In the genomic region with DNA sequence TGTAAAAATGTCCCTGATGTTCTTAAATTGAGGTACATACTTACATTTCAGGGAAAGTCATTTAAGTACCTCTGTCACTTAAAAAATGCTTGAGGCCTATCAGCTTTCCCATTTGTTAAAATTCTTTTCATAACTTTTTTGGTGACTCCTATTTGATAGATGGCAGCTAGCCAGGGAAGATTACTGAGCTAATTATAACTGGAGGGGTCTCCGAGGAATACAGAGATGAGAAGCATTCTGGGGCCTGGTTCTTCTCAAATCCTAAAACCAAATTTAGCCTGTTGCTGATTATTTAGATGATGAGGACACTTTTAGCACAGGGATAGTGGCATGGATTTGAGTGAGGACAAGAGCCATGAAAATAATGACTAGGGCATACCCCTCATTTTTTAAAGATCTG, we compare ENCODE assay signal across 13 cellular contexts. TPM values are rescaled to one million over a fixed set of nuclear protein-coding genes. Genes with fewer than 3 reads are reported as not detected.
DNase-seq lines count a peak whose midpoint lies in the region; ATAC-seq, FAIRE-seq and TF ChIP-seq lines count a peak whose summit lies in the region.
"Had no signal": no experiment of that assay in that cellular context is flagged by ENCODE, and none has a peak within 500 bp of the region (broad histone marks: within the 10 kb centered on the region; RNA-seq: fewer than 3 reads in every experiment).

No MANE protein-coding gene starts in this region.

- no peak overlapping the region for H4K91ac ChIP-seq in H9 (ENCODE audit: insufficient read length, low read depth, low read length)

- peak overlapping the region; percentile 99 for H3K27ac ChIP-seq in H9 (ENCODE audit: insufficient read length, low read depth, low read length)
- H3K27ac ChIP-seq in K562 (ENCODE audit: extremely low read depth, low read depth, low read length), result no peak overlapping the region
- H3K27ac ChIP-seq in HepG2 (ENCODE audit: extremely low read length, insufficient read depth, low read length), result no peak overlapping the region

- peak overlapping the region; percentile 99 to 100 for H3K4me3 Mint-ChIP-seq in H9
- H3K4me3 Mint-ChIP-seq: activated CD4-positive, alpha-beta T cell treated with anti-CD3 and anti-CD28 coated beads, Interleukin-2, amount 10 ng/mL, durations not matched to agents 7 days and 5 days; B cell had no signal

- H3K56ac ChIP-seq in H9 (ENCODE audit: insufficient read length, low read depth, low read length), result no peak overlapping the region

- no peak for TF ChIP-seq CTCF in BE2C (IDR thresholded peaks at IDR 0.05; ENCODE audit: low read depth, low read length)
- no peak for TF ChIP-seq CTCF in H9 (conservative IDR thresholded peaks at IDR 0.05)
- no peak for TF ChIP-seq CTCF in K562 (IDR thresholded peaks at IDR 0.05 in 2 of 3, conservative IDR thresholded peaks at IDR 0.05 in 1 of 3; ENCODE audit: insufficient read depth in 2 of 3, low read depth in 1 of 3, low read length in 3 of 3)
- no peak for TF ChIP-seq CTCF in HepG2 (CRISPR knock-in tag; IDR thresholded peaks at IDR 0.05)

- CTCF ChIA-PET in K562 (lab: Yijun Ruan, JAX; ENCODE audit: low intra/inter-chr PET ratio), result no interaction called here
- CTCF ChIA-PET in HepG2 (lab: Yijun Ruan, JAX; ENCODE audit: low intra/inter-chr PET ratio, low total read pairs), result no interaction called here

- ATAC-seq in K562 (no peak), HepG2 (no peak), HG03439 (IDR thresholded peaks at IDR 0.05; ENCODE audit: unreplicated experiment) (no peak)

- H4K8ac ChIP-seq in H9 (replicated peaks; ENCODE audit: insufficient read length, low read depth, low read length), result no peak overlapping the region

- no peak overlapping the region for H3K23ac ChIP-seq in H9 (ENCODE audit: insufficient read length, low read depth, low read length)

- no peaks in the 10 kb centered on the region for H3K36me3 ChIP-seq in BE2C
- H3K36me3 ChIP-seq in K562 (ENCODE audit: control insufficient read depth, insufficient read depth, low read length), result no peaks in the 10 kb centered on the region; the same call in 1 of the 3 replicates
- H3K36me3 ChIP-seq in HepG2 (replicated peaks in 1 of 2; ENCODE audit: control insufficient read depth in 1 of 2, insufficient read depth in 2 of 2, low read length in 2 of 2), result no peaks in the 10 kb centered on the region
- H3K36me3 ChIP-seq: upper lobe of left lung had no signal

- H2BK15ac ChIP-seq in H9 (ENCODE audit: low read depth, low read length), result no peak overlapping the region

- no peak overlapping the region for H3K4ac ChIP-seq in H9 (ENCODE audit: low read depth, low read length)

- peaks cover 56% of the 10 kb centered on the region for H3K79me2 ChIP-seq in H9 (ENCODE audit: insufficient read depth, low read length)
- H3K79me2 ChIP-seq in K562 (ENCODE audit: control insufficient read depth, insufficient read depth, low read length), result peaks cover 94% of the 10 kb centered on the region
- peaks cover 98% of the 10 kb centered on the region for H3K79me2 ChIP-seq in HepG2 (ENCODE audit: insufficient read depth, low read length)

- TF ChIP-seq EP300 in K562 (IDR thresholded peaks at IDR 0.05; ENCODE audit: low read length), result no peak
- TF ChIP-seq EP300 in HepG2 (IDR thresholded peaks at IDR 0.05; ENCODE audit: low read depth in 2 of 2, low read length in 2 of 2), result no peak
- no peak for TF ChIP-seq EP300 in HepG2 (CRISPR knock-in tag; IDR thresholded peaks at IDR 0.05; ENCODE audit: borderline replicate concordance)

- H3K23me2 ChIP-seq in H9 (ENCODE audit: insufficient read length, low read depth, low read length, poor library complexity, severe bottlenecking), result peaks cover 10% of the 10 kb centered on the region

- H3T11ph ChIP-seq in H9 (ENCODE audit: low read length), result no peak overlapping the region

- POLR2A ChIA-PET in K562 (lab: Yijun Ruan, JAX), result interaction anchor here (0.9 kb wide), 1 partner anchor 14 kb away, joined by 3 read pairs; no protein-coding TSS in a partner anchor
- POLR2A ChIA-PET in HepG2 (lab: Yijun Ruan, JAX), result no interaction called here

- H3K79me1 ChIP-seq in H9 (ENCODE audit: insufficient read depth, low read depth, low read length, poor library complexity, severe bottlenecking), result no peaks in the 10 kb centered on the region

- H2BK5ac ChIP-seq in H9 (ENCODE audit: insufficient read length, low read length), result no peak overlapping the region

- H3K27me3 Mint-ChIP-seq in H9 (ENCODE audit: low read depth), result no peaks in the 10 kb centered on the region
- H3K27me3 Mint-ChIP-seq: activated CD4-positive, alpha-beta T cell treated with anti-CD3 and anti-CD28 coated beads, Interleukin-2, amount 10 ng/mL, durations not matched to agents 7 days and 5 days; B cell had no signal

- H3K9ac ChIP-seq in H9 (ENCODE audit: extremely low read depth, insufficient read length, low read length) (peak overlapping the region; percentile 71), K562 (ENCODE audit: insufficient read depth in 1 of 2, low read depth in 2 of 2, low read length in 2 of 2) (no peak overlapping the region), HepG2 (ENCODE audit: insufficient read depth, low read depth, low read length) (no peak overlapping the region)

- peaks cover 66 to 69% of the 10 kb centered on the region in 2 experiments for H3K4me1 Mint-ChIP-seq in H9

- peak overlapping the region; percentile 68 for H2BK12ac ChIP-seq in H9 (ENCODE audit: insufficient read length, low read depth, low read length)

- FAIRE-seq in K562 (lab: Jason Lieb, UNC) (no peak), HepG2 (lab: Jason Lieb, UNC) (no peak), GM12892 (lab: Jason Lieb, UNC) (no peak)

- H3K14ac ChIP-seq in H9 (ENCODE audit: insufficient read depth, low read length), result peak overlapping the region; percentile 24; the same call in 1 of the 2 replicates

- TF ChIP-seq RAD21 in K562 (CRISPR knock-in tag; conservative IDR thresholded peaks at IDR 0.05 in 1 of 2, IDR thresholded peaks at IDR 0.05 in 1 of 2), result no peak
- TF ChIP-seq RAD21 in HepG2 (CRISPR knock-in tag; IDR thresholded peaks at IDR 0.05), result no peak

- WGBS in H9 (ENCODE audit: extremely low coverage, insufficient read length, low lambda C conversion rate), result no CpG with 5 or more reads among the region's 1 CpG
- WGBS in K562 (ENCODE audit: insufficient coverage, low coverage, missing lambda C conversion rate), result 27% methylated on average over 1 of the region's 1 CpG
- WGBS in HepG2 (ENCODE audit: low lambda C conversion rate), result 95% methylated on average over 1 of the region's 1 CpG

- no peak overlapping the region for H3K18ac ChIP-seq in H9 (ENCODE audit: insufficient read length, low read depth, low read length)

- H2AFZ ChIP-seq in H9 (ENCODE audit: low read length) (no peak overlapping the region), K562 (ENCODE audit: low read depth, low read length) (no peak overlapping the region), HepG2 (ENCODE audit: low read length) (no peak overlapping the region)

- H2BK20ac ChIP-seq in H9 (ENCODE audit: low read depth, low read length, poor library complexity, severe bottlenecking), result no peak overlapping the region

- H4K20me1 ChIP-seq in H9 (ENCODE audit: control insufficient read depth, insufficient read depth, insufficient read length) (no peaks in the 10 kb centered on the region), K562 (replicated peaks; ENCODE audit: control insufficient read depth, insufficient read depth, low read length) (peaks cover 15% of the 10 kb centered on the region; the same call in 1 of the 2 replicates), HepG2 (ENCODE audit: insufficient read depth, low read length) (peaks cover 63% of the 10 kb centered on the region)

- intact Hi-C loops in K562 (cut with micrococcal nuclease), result loop anchor here (10.0 kb wide), 1 partner anchor 262 kb away; the partner anchor contains the start of genes MDH1 and WDPCP
- intact Hi-C loops in HepG2 (cut with micrococcal nuclease; ENCODE audit: unreplicated experiment), result no loop called here

- H3K9me3 ChIP-seq in BE2C, result no peaks in the 10 kb centered on the region
- no peaks in the 10 kb centered on the region for H3K9me3 ChIP-seq in H9 (ENCODE audit: control insufficient read depth, low read depth, low read length)
- H3K9me3 ChIP-seq in K562 (replicated peaks; ENCODE audit: control insufficient read depth, insufficient read depth, low read depth, low read length), result no peaks in the 10 kb centered on the region
- no peaks in the 10 kb centered on the region for H3K9me3 ChIP-seq in HepG2 (ENCODE audit: low read length)
- H3K9me3 ChIP-seq: upper lobe of left lung had no signal

- no peaks in the 10 kb centered on the region for H3K27me3 ChIP-seq in BE2C
- H3K27me3 ChIP-seq in H9 (ENCODE audit: insufficient read depth, low read length), result no peaks in the 10 kb centered on the region
- no peaks in the 10 kb centered on the region for H3K27me3 ChIP-seq in K562 (ENCODE audit: control insufficient read depth in 2 of 2, insufficient read depth in 2 of 2, low read length in 2 of 2)
- no peaks in the 10 kb centered on the region; a peak in 1 of 5 replicates for H3K27me3 ChIP-seq in HepG2 (ENCODE audit: control insufficient read depth in 1 of 2, insufficient read depth in 2 of 2, low read length in 2 of 2)
- H3K27me3 ChIP-seq: upper lobe of left lung had no signal

- BruUV-seq in K562 (replicated peaks; lab: Mats Ljungman, UMichigan) (no TSS peak), HepG2 (replicated peaks; lab: Mats Ljungman, UMichigan) (no TSS peak)

- H3K4me3 ChIP-seq in BE2C (ENCODE audit: low read depth, low read length), result no peak overlapping the region
- no peak overlapping the region for H3K4me3 ChIP-seq in K562
- H3K4me3 ChIP-seq in HepG2 (replicated peaks in 1 of 3; ENCODE audit: insufficient read depth in 1 of 3, low read depth in 2 of 3, low read length in 3 of 3), result no peak overlapping the region
- H3K4me3 ChIP-seq: upper lobe of left lung had no signal

- H2AK5ac ChIP-seq in H9 (ENCODE audit: insufficient read length, low read length), result no peak overlapping the region

- peak overlapping the region; percentile 99 for H3K4me2 ChIP-seq in H9 (ENCODE audit: insufficient read depth, insufficient read length, low read length)
- no peak overlapping the region for H3K4me2 ChIP-seq in K562 (ENCODE audit: insufficient read depth, low read length)
- peak overlapping the region; percentile 48 for H3K4me2 ChIP-seq in HepG2 (ENCODE audit: low read depth, low read length)

- peak overlapping the region; percentile 87 to 100 (median 95) for H3K27ac Mint-ChIP-seq in H9
- H3K27ac Mint-ChIP-seq: activated CD4-positive, alpha-beta T cell treated with anti-CD3 and anti-CD28 coated beads, Interleukin-2, amount 10 ng/mL, durations not matched to agents 7 days and 5 days; B cell had no signal

- no peak for TF ChIP-seq POLR2A in K562 (conservative IDR thresholded peaks at IDR 0.05)
- TF ChIP-seq POLR2A in HepG2 (IDR thresholded peaks at IDR 0.05; ENCODE audit: insufficient read depth in 1 of 2, low read depth in 2 of 2, low read length in 2 of 2), result no peak
- no peak for TF ChIP-seq POLR2A in GM12892 (IDR thresholded peaks at IDR 0.05; ENCODE audit: low read depth, low read length)

- H3K9me3 Mint-ChIP-seq in H9, result peaks cover 2% of the 10 kb centered on the region in 2 experiments; a peak in 2 of 5 replicates

- no peak overlapping the region for H4K5ac ChIP-seq in H9 (ENCODE audit: insufficient read length, low read depth, low read length)

- H2BK120ac ChIP-seq in H9 (ENCODE audit: low read depth, low read length, poor library complexity, severe bottlenecking), result no peak overlapping the region

- H3K9me1 ChIP-seq in K562 (ENCODE audit: control insufficient read depth, insufficient read depth, low read length), result no peaks in the 10 kb centered on the region

- in situ Hi-C loops in K562 (cut with MboI) (no loop called here), HepG2 (cut with HindIII; ENCODE audit: extremely low pct_ligation_motif_present, low pct_unique_long_range_greater_than_20kb) (no loop called here)

- H3K36me3 Mint-ChIP-seq in H9 (ENCODE audit: insufficient read depth in 1 of 3, low read depth in 3 of 3), result peaks cover 33 to 61% (median 57%) of the 10 kb centered on the region in 3 experiments

- DNase-seq in BE2C (peak; percentile 44), H9 (no peak), K562 (ENCODE audit: extremely low read depth in 1 of 4, low spot score in 3 of 4) (no peak), HepG2 (ENCODE audit: low spot score) (no peak), HuH-7 (ENCODE audit: low spot score) (no peak), GM12892 (ENCODE audit: insufficient read length) (no peak), AML-193 (lab: John Stamatoyannopoulos, UW) (no peak)
- DNase-seq: activated CD4-positive, alpha-beta T cell treated with anti-CD3 and anti-CD28 coated beads, Interleukin-2, amount 10 ng/mL, durations not matched to agents 7 days and 5 days; IMR-90; stimulated activated CD4-positive, alpha-beta T cell treated with anti-CD3 and anti-CD28 coated beads, Interleukin-2, amount 100 ng/mL, for 48 hours; upper lobe of left lung had no signal

- H3K4me1 ChIP-seq in BE2C (peaks cover 2% of the 10 kb centered on the region), H9 (ENCODE audit: insufficient read depth, low read length) (0 out of 2 replicates have a peak, but pooled peaks cover 4% of the 10 kb centered on the region), K562 (replicated peaks in 1 of 2; ENCODE audit: control insufficient read depth in 2 of 2, insufficient read depth in 2 of 2, low read length in 2 of 2) (peaks cover under 1 to 29% of the 10 kb centered on the region in 2 experiments), HepG2 (ENCODE audit: insufficient read depth, low read length) (peaks cover 65% of the 10 kb centered on the region)

RNA-seq across cellular contexts. Expression of gene UGP2, which starts 4.8 kb away (rescaled TPM):
- 13.0 TPM for polyA plus RNA-seq in BE2C (2012; ENCODE audit: insufficient read depth, insufficient read length, low read depth)
- total RNA-seq in H9 (2021) (848 and 883 TPM in 2 replicates), K562 (2014; rRNA removed) (25.2 and 25.5 TPM in 2 replicates), K562 (2014; rRNA removed; fragmentation: Illumina TruSeq; extraction: Trizol) (51.0 and 57.9 TPM in 2 replicates), K562 (2015; rRNA removed; fragmentation: Illumina TruSeq; extraction: Trizol) (61.5 and 62.0 TPM in 2 replicates), K562 (2021) (44.0 and 52.4 TPM in 2 replicates), HepG2 (2016; rRNA removed; fragmentation: Illumina TruSeq; extraction: Trizol) (134 and 210 TPM in 2 replicates)
- total RNA-seq in K562 (2011; cell fraction: chromatin; rRNA removed; ENCODE audit: low replicate concordance), result 22.2 and 53.0 TPM in 2 replicates
- total RNA-seq in K562 (2011; cell fraction: nucleolus; rRNA removed), result 12.8 and 14.7 TPM in 2 replicates
- 25.4 and 36.0 TPM in 2 replicates for total RNA-seq in K562 (2011; cell fraction: nucleoplasm; rRNA removed)
- polyA plus RNA-seq in K562 (2011; rRNA removed) (41.6 and 67.7 TPM in 2 replicates), K562 (2014; fragmentation: Illumina TruSeq; extraction: Trizol) (56.1 and 69.3 TPM in 2 replicates), K562 (2014; fragmentation: Nextera tagmentation; extraction: Ambion mirVana) (10 to 100 TPM; 58.9 to 59.6 TPM), K562 (2014; rRNA removed) (47.3 and 48.9 TPM in 2 replicates), HepG2 (2011; rRNA removed) (80.1 and 96.0 TPM in 2 replicates)
- 7.2 and 17.2 TPM in 2 replicates for polyA plus RNA-seq in K562 (2011; cell fraction: cytosol; rRNA removed)
- polyA plus RNA-seq in K562 (2011; cell fraction: nucleus; rRNA removed), result 8.2 and 14.7 TPM in 2 replicates
- polyA plus RNA-seq in K562 (2012), result 64.0 and 71.6 TPM in 2 replicates
- polyA minus RNA-seq in K562 (2011; rRNA and poly(A)+ RNA removed), result 44.6 and 50.5 TPM in 2 replicates
- 17.4 and 26.1 TPM in 2 replicates for polyA minus RNA-seq in K562 (2011; cell fraction: cytosol; rRNA and poly(A)+ RNA removed)
- 12.0 and 25.8 TPM in 2 replicates for polyA minus RNA-seq in K562 (2011; cell fraction: nucleus; rRNA and poly(A)+ RNA removed)
- 83.7 and 93.6 TPM in 2 replicates for total RNA-seq in HepG2 (2016; cell fraction: cytosol; rRNA removed; fragmentation: Illumina TruSeq; extraction: Trizol; ENCODE audit: low read depth)
- total RNA-seq in HepG2 (2016; cell fraction: insoluble cytoplasmic fraction; rRNA removed; fragmentation: Illumina TruSeq; extraction: Trizol), result 123 and 218 TPM in 2 replicates
- 85.1 and 86.4 TPM in 2 replicates for total RNA-seq in HepG2 (2016; cell fraction: membrane; rRNA removed; fragmentation: Illumina TruSeq; extraction: Trizol)
- 79.9 and 81.8 TPM in 2 replicates for total RNA-seq in HepG2 (2016; cell fraction: nucleus; rRNA removed; fragmentation: Illumina TruSeq; extraction: Trizol)
- 34.2 and 64.5 TPM in 2 replicates for polyA plus RNA-seq in HepG2 (2011; cell fraction: cytosol; rRNA removed)
- 28.2 and 36.8 TPM in 2 replicates for polyA plus RNA-seq in HepG2 (2011; cell fraction: nucleus; rRNA removed)
- polyA plus RNA-seq in HepG2 (2012), result 164 and 194 TPM in 2 replicates
- 27.9 and 31.2 TPM in 2 replicates for polyA plus RNA-seq in HepG2 (2016; cell fraction: cytosol; fragmentation: Illumina TruSeq; extraction: Trizol; ENCODE audit: low read depth)
- 183 and 197 TPM in 2 replicates for polyA plus RNA-seq in HepG2 (2016; cell fraction: insoluble cytoplasmic fraction; fragmentation: Illumina TruSeq; extraction: Trizol; ENCODE audit: low read depth)
- 56.9 and 57.3 TPM in 2 replicates for polyA plus RNA-seq in HepG2 (2016; cell fraction: membrane; fragmentation: Illumina TruSeq; extraction: Trizol; ENCODE audit: low read depth)
- 78.5 and 87.8 TPM in 2 replicates for polyA plus RNA-seq in HepG2 (2016; cell fraction: nucleus; fragmentation: Illumina TruSeq; extraction: Trizol; ENCODE audit: insufficient read depth, low read depth)
- 11.5 and 14.4 TPM in 2 replicates for polyA minus RNA-seq in HepG2 (2011; rRNA and poly(A)+ RNA removed; ENCODE audit: low replicate concordance)
- polyA minus RNA-seq in HepG2 (2011; cell fraction: cytosol; rRNA and poly(A)+ RNA removed), result 103 and 130 TPM in 2 replicates
- 119 and 170 TPM in 2 replicates for polyA minus RNA-seq in HepG2 (2011; cell fraction: nucleus; rRNA and poly(A)+ RNA removed)
- 77.5 TPM for polyA plus RNA-seq in GM12892 (2012; ENCODE audit: missing spikeins)
